In genomic region chr16:13885700-13886099, GRCh38 we compare ENCODE assay signal across 1 cellular context.
A peak's percentile ranks its signal among the peaks of the same experiment; 100 is the strongest.
TF ChIP-seq lines count a peak whose summit lies in the region.

No MANE protein-coding gene starts in this region.

TF ChIP-seq in HepG2, 621 proteins besides CTCF, POLR2A, EP300 and RAD21 (continued from another document and continues in another):
- no peak for TF ChIP-seq ZNF674 (CRISPR knock-in tag; IDR thresholded peaks at IDR 0.05; ENCODE audit: low read depth)
- peak; percentile 90; the same call in 1 of the 2 replicates for TF ChIP-seq XBP1 (CRISPR knock-in tag; IDR thresholded peaks at IDR 0.05)
- no peak for TF ChIP-seq DR1 (CRISPR knock-in tag; IDR thresholded peaks at IDR 0.05)
- peak; percentile 28; the same call in 1 of the 2 replicates for TF ChIP-seq E2F1 (CRISPR knock-in tag; IDR thresholded peaks at IDR 0.05)
- TF ChIP-seq ZNF781 (CRISPR knock-in tag; IDR thresholded peaks at IDR 0.05; ENCODE audit: borderline replicate concordance, not compliant biosample characterization) = no peak
- TF ChIP-seq ZNF253 (CRISPR knock-in tag; IDR thresholded peaks at IDR 0.05; ENCODE audit: borderline replicate concordance) = no peak
- no peak for TF ChIP-seq ZNF496 (CRISPR knock-in tag; IDR thresholded peaks at IDR 0.05; ENCODE audit: insufficient replicate concordance)
- TF ChIP-seq GPN1 (CRISPR knock-in tag; IDR thresholded peaks at IDR 0.05; ENCODE audit: borderline replicate concordance) = no peak
- TF ChIP-seq NPAS2 (CRISPR knock-in tag; IDR thresholded peaks at IDR 0.05; ENCODE audit: borderline replicate concordance) = no peak
- TF ChIP-seq RFXAP (CRISPR knock-in tag; IDR thresholded peaks at IDR 0.05; ENCODE audit: borderline replicate concordance) = no peak
- peak; percentile 68 for TF ChIP-seq ZNF232 (CRISPR knock-in tag; IDR thresholded peaks at IDR 0.05; ENCODE audit: borderline replicate concordance)
- no peak for TF ChIP-seq ZNF17 (CRISPR knock-in tag; IDR thresholded peaks at IDR 0.05)
- no peak for TF ChIP-seq ZNF432 (CRISPR knock-in tag; IDR thresholded peaks at IDR 0.05; ENCODE audit: borderline replicate concordance)
- TF ChIP-seq ZBTB34 (CRISPR knock-in tag; IDR thresholded peaks at IDR 0.05) = no peak
- no peak for TF ChIP-seq NBN (conservative IDR thresholded peaks at IDR 0.05)
- TF ChIP-seq MAFG (CRISPR knock-in tag; IDR thresholded peaks at IDR 0.05) = no peak
- no peak for TF ChIP-seq EEA1 (CRISPR knock-in tag; IDR thresholded peaks at IDR 0.05; ENCODE audit: borderline replicate concordance)
- TF ChIP-seq ARID4A (CRISPR knock-in tag; IDR thresholded peaks at IDR 0.05; ENCODE audit: borderline replicate concordance) = peak; percentile 49; the same call in 1 of the 2 replicates
- TF ChIP-seq IRF2 (CRISPR knock-in tag; IDR thresholded peaks at IDR 0.05) = peak; percentile 91
- no peak for TF ChIP-seq NFE2L1 (CRISPR knock-in tag; IDR thresholded peaks at IDR 0.05; ENCODE audit: borderline replicate concordance)
- TF ChIP-seq ZNF280B (CRISPR knock-in tag; IDR thresholded peaks at IDR 0.05; ENCODE audit: borderline replicate concordance) = no peak
- peak; percentile 94 for TF ChIP-seq DPF2 (CRISPR knock-in tag; IDR thresholded peaks at IDR 0.05; ENCODE audit: borderline replicate concordance, low read depth)
- peak; percentile 99 for TF ChIP-seq ZNF557 (CRISPR knock-in tag; IDR thresholded peaks at IDR 0.05)
- TF ChIP-seq ZNF549 (CRISPR knock-in tag; IDR thresholded peaks at IDR 0.05) = no peak
- TF ChIP-seq KMT2A (CRISPR knock-in tag; IDR thresholded peaks at IDR 0.05) = no peak
- TF ChIP-seq ZNF777 (CRISPR knock-in tag; IDR thresholded peaks at IDR 0.05) = no peak
- no peak for TF ChIP-seq ZNF10 (CRISPR knock-in tag; IDR thresholded peaks at IDR 0.05; ENCODE audit: borderline replicate concordance, low read depth)
- peak; percentile 75 for TF ChIP-seq HNF4A (CRISPR knock-in tag; IDR thresholded peaks at IDR 0.05)
- TF ChIP-seq ZKSCAN1 (IDR thresholded peaks at IDR 0.05; ENCODE audit: low read length) = no peak
- TF ChIP-seq ZNF281 (CRISPR knock-in tag; IDR thresholded peaks at IDR 0.05; ENCODE audit: borderline replicate concordance) = peak; percentile 24; the same call in 1 of the 2 replicates
- peak; percentile 23; the same call in 1 of the 2 replicates for TF ChIP-seq ZNF580 (CRISPR knock-in tag; IDR thresholded peaks at IDR 0.05; ENCODE audit: borderline replicate concordance, low read depth)
- no peak for TF ChIP-seq BORCS8-MEF2B (CRISPR knock-in tag; IDR thresholded peaks at IDR 0.05)
- TF ChIP-seq JUND (CRISPR knock-in tag; IDR thresholded peaks at IDR 0.05) = peak; percentile 74; the same call in 1 of the 2 replicates
- no peak for TF ChIP-seq ATF3 (CRISPR knock-in tag; IDR thresholded peaks at IDR 0.05)
- no peak for TF ChIP-seq TAF1 (CRISPR knock-in tag; IDR thresholded peaks at IDR 0.05)
- TF ChIP-seq ZFP41 (CRISPR knock-in tag; IDR thresholded peaks at IDR 0.05; ENCODE audit: borderline replicate concordance) = no peak
- peak; percentile 40; the same call in 1 of the 2 replicates for TF ChIP-seq UBTF (CRISPR knock-in tag; IDR thresholded peaks at IDR 0.05)
- no peak for TF ChIP-seq SNAPC5 (CRISPR knock-in tag; IDR thresholded peaks at IDR 0.05; ENCODE audit: borderline replicate concordance)
- no peak for TF ChIP-seq MLLT10 (CRISPR knock-in tag; IDR thresholded peaks at IDR 0.05)
- no peak for TF ChIP-seq TMF1 (CRISPR knock-in tag; IDR thresholded peaks at IDR 0.05; ENCODE audit: low read depth)
- TF ChIP-seq ZMAT5 (CRISPR knock-in tag; IDR thresholded peaks at IDR 0.05; ENCODE audit: borderline replicate concordance, low read depth) = no peak
- no peak for TF ChIP-seq ZNF143 (CRISPR knock-in tag; IDR thresholded peaks at IDR 0.05)
- TF ChIP-seq ZNF543 (CRISPR knock-in tag; IDR thresholded peaks at IDR 0.05) = no peak
- no peak for TF ChIP-seq YEATS2 (CRISPR knock-in tag; IDR thresholded peaks at IDR 0.05; ENCODE audit: borderline replicate concordance)
- no peak for TF ChIP-seq THAP9 (CRISPR knock-in tag; IDR thresholded peaks at IDR 0.05; ENCODE audit: borderline replicate concordance)
- TF ChIP-seq TRIM22 (IDR thresholded peaks at IDR 0.05) = no peak
